ENCODE assay signal across 21 cellular contexts in the genomic region with DNA sequence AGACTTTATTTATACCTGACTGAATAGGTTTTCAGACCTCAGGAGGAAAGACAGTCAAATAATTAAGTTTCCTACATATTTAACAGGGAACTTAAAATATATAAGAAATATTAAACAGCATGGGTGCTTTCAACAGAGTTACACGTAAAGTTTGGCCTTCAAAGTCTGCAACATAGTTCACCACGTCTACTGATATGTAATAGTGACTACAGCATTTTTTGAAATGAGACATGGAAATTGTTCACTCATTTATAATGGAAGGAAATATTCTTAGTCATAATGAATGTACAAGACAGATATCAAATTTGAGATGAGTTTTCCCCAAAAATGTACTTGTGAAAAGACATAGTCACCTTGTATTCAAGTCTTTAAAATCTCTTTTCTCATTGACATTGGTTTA. TPM values are rescaled to one million over a fixed set of nuclear protein-coding genes. Genes with fewer than 3 reads are reported as not detected.
A peak's percentile ranks its signal among the peaks of the same experiment; 100 is the strongest.
DNase-seq lines count a peak whose midpoint lies in the region; ATAC-seq, FAIRE-seq and TF ChIP-seq lines count a peak whose summit lies in the region.
"Had no signal": no experiment of that assay in that cellular context is flagged by ENCODE, and none has a peak within 500 bp of the region (broad histone marks: within the 10 kb centered on the region; RNA-seq: fewer than 3 reads in every experiment).

No MANE protein-coding gene starts in this region.

- no CpG with 5 or more reads among the region's 2 CpGs for WGBS in IMR-90 (ENCODE audit: extremely low coverage in 2 of 2, insufficient read length in 1 of 2), 2 experiments
- WGBS in small intestine, 3 donors, result 92 to 99% (median 94%) methylated on average over 2 of the region's 2 CpGs
- 95% methylated on average over 2 of the region's 2 CpGs for WGBS in right cardiac atrium

- no peak overlapping the region for H3K4me3 ChIP-seq in IMR-90 (ENCODE audit: insufficient read depth, low read depth, low read length)
- no peak overlapping the region for H3K4me3 ChIP-seq in fibroblast of pulmonary artery (replicated peaks; ENCODE audit: low read depth, low read length)
- no peak overlapping the region for H3K4me3 ChIP-seq in small intestine (ENCODE audit: low read depth in 1 of 2, low read length in 2 of 2)
- no peak overlapping the region for H3K4me3 ChIP-seq in right cardiac atrium (ENCODE audit: low read length)
- H3K4me3 ChIP-seq: A549, GM23338 had no signal

- dilution Hi-C loops in IMR-90 (cut with HindIII; ENCODE audit: low sequenced_read_pairs, unreplicated experiment), result no loop called here

- H3K4me1 ChIP-seq in IMR-90 (ENCODE audit: control insufficient read depth, insufficient read depth, low read length), result peaks cover 7% of the 10 kb centered on the region
- no peaks in the 10 kb centered on the region for H3K4me1 ChIP-seq in small intestine (ENCODE audit: control insufficient read depth in 2 of 2, insufficient read depth in 1 of 2, low read depth in 1 of 2, low read length in 1 of 2)
- no peaks in the 10 kb centered on the region for H3K4me1 ChIP-seq in right cardiac atrium (ENCODE audit: control insufficient read depth, insufficient read depth, low read length)
- H3K4me1 ChIP-seq: A549, BE2C had no signal

- no peaks in the 10 kb centered on the region for H3K9me1 ChIP-seq in IMR-90 (ENCODE audit: insufficient read depth, low read length)

- no peak for TF ChIP-seq CTCF in IMR-90 (conservative IDR thresholded peaks at IDR 0.05; ENCODE audit: low read depth, low read length)
- no peak for TF ChIP-seq CTCF in fibroblast of pulmonary artery (IDR thresholded peaks at IDR 0.05; ENCODE audit: low read length, missing control alignments)
- TF ChIP-seq CTCF in natural killer cell (IDR thresholded peaks at IDR 0.05), result no peak

- no peak for TF ChIP-seq POLR2A in IMR-90 (IDR thresholded peaks at IDR 0.05; ENCODE audit: low read depth, low read length)

- H2AK9ac ChIP-seq in IMR-90 (replicated peaks; ENCODE audit: low read depth, low read length, poor library complexity), result no peak overlapping the region

- H3K4ac ChIP-seq in IMR-90 (ENCODE audit: low read depth, low read length), result no peak overlapping the region

- no peak overlapping the region for H3K4me3 Mint-ChIP-seq in natural killer cell
- H3K4me3 Mint-ChIP-seq: CD4-positive, alpha-beta memory T cell; GM23338 had no signal

- POLR2A ChIA-PET in IMR-90 (lab: Charles Lee; ENCODE audit: unreplicated experiment), result interaction anchor here (0.6 kb wide), 1 partner anchor 320 kb away, joined by 3 read pairs; no protein-coding TSS in a partner anchor

- H2AK5ac ChIP-seq in IMR-90 (ENCODE audit: low read depth, low read length), result no peak overlapping the region

- in situ Hi-C loops in IMR-90 (cut with MboI; ENCODE audit: low sequenced_read_pairs), result no loop called here

- H4K91ac ChIP-seq in IMR-90 (ENCODE audit: insufficient read depth, low read depth, low read length), result no peak overlapping the region

- no peak overlapping the region for H3K18ac ChIP-seq in IMR-90 (ENCODE audit: low read depth, low read length)

- ATAC-seq in IMR-90 (ENCODE audit: low read depth) (no peak), natural killer cell (no peak), right cardiac atrium (no peak), GM19351 (IDR thresholded peaks at IDR 0.05; ENCODE audit: unreplicated experiment) (no peak)
- ATAC-seq: A549, GM23338, HepG2 had no signal

- H3K4me1 Mint-ChIP-seq in natural killer cell, result peaks cover 34 to 44% of the 10 kb centered on the region in 2 donors

- H4K8ac ChIP-seq in IMR-90 (ENCODE audit: low read depth in 2 of 2, low read length in 2 of 2), result no peak overlapping the region

- H3K36me3 ChIP-seq in IMR-90 (ENCODE audit: control insufficient read depth, insufficient read depth, low read length) (peaks cover 4% of the 10 kb centered on the region), small intestine (ENCODE audit: control insufficient read depth in 2 of 2, insufficient read depth in 2 of 2, low read length in 2 of 2) (no peaks in the 10 kb centered on the region)

- no peak overlapping the region for H2AFZ ChIP-seq in IMR-90 (replicated peaks; ENCODE audit: low read length, poor library complexity)
- H2AFZ ChIP-seq: GM23338 had no signal

- H4K20me1 ChIP-seq in IMR-90 (ENCODE audit: insufficient read depth, low read length), result peaks cover 11% of the 10 kb centered on the region; the same call in 1 of the 2 replicates

- no peak overlapping the region for H3K23ac ChIP-seq in IMR-90 (ENCODE audit: low read depth, low read length)

- no peak overlapping the region for H3K14ac ChIP-seq in IMR-90 (replicated peaks; ENCODE audit: low read depth, low read length)

- FAIRE-seq in GM19239 (lab: Jason Lieb, UNC) (peak; percentile 28), small intestine (lab: Jason Lieb, UNC) (peak; percentile 26)
- FAIRE-seq: A549, D721Med, HepG2, HTR-8/SVneo had no signal

- H3K9me3 Mint-ChIP-seq in natural killer cell, result no peaks in the 10 kb centered on the region

- no peak overlapping the region for H3K56ac ChIP-seq in IMR-90 (ENCODE audit: extremely low read depth, insufficient read depth, low read length)

- H4K5ac ChIP-seq in IMR-90 (ENCODE audit: low read depth, low read length), result no peak overlapping the region

- H2BK20ac ChIP-seq in IMR-90 (ENCODE audit: low read depth, low read length), result no peak overlapping the region

- CTCF ChIA-PET in IMR-90 (lab: Yijun Ruan, JAX), result no interaction called here

- H3K27me3 ChIP-seq in IMR-90 (ENCODE audit: control insufficient read depth, insufficient read depth, low read length) (no peaks in the 10 kb centered on the region), small intestine (ENCODE audit: control insufficient read depth in 2 of 2, insufficient read depth in 2 of 2, low read length in 2 of 2) (no peaks in the 10 kb centered on the region), right cardiac atrium (ENCODE audit: control insufficient read depth, insufficient read depth) (no peaks in the 10 kb centered on the region)
- H3K27me3 ChIP-seq: BE2C had no signal

- TF ChIP-seq RAD21 in IMR-90 (IDR thresholded peaks at IDR 0.05; ENCODE audit: low read length), result no peak

- no peak overlapping the region for H3K9ac ChIP-seq in IMR-90 (ENCODE audit: low read depth, low read length)

- H3K79me1 ChIP-seq in IMR-90 (ENCODE audit: low read depth in 1 of 2, low read length in 2 of 2), result peaks cover 10 to 28% of the 10 kb centered on the region in 2 experiments; a peak in 3 of 4 replicates

- no peak overlapping the region for H2BK120ac ChIP-seq in IMR-90 (ENCODE audit: low read depth, low read length)

- no peak overlapping the region for H2BK5ac ChIP-seq in IMR-90 (ENCODE audit: low read depth, low read length, poor library complexity, severe bottlenecking)

- 0 out of 2 replicates have a peak, but pooled peaks cover 2% of the 10 kb centered on the region for H3K9me3 ChIP-seq in IMR-90 (ENCODE audit: control insufficient read depth, insufficient read depth, low read length)
- H3K9me3 ChIP-seq in small intestine (ENCODE audit: control insufficient read depth, low read depth), result no peaks in the 10 kb centered on the region
- no peaks in the 10 kb centered on the region for H3K9me3 ChIP-seq in right cardiac atrium (ENCODE audit: control insufficient read depth, low read length)
- H3K9me3 ChIP-seq: A549, BE2C had no signal

- no peak overlapping the region for H3K27ac ChIP-seq in IMR-90 (ENCODE audit: insufficient read depth, low read length)
- H3K27ac ChIP-seq in small intestine (ENCODE audit: low read depth in 1 of 2, low read length in 1 of 2), result no peak overlapping the region
- H3K27ac ChIP-seq in right cardiac atrium (ENCODE audit: low read length), result no peak overlapping the region
- H3K27ac ChIP-seq: A549, C4-2B had no signal

- intact Hi-C loops in IMR-90 (cut with micrococcal nuclease), result no loop called here
- intact Hi-C loops in natural killer cell (cut with micrococcal nuclease), result loop anchor here (5.0 kb wide), 2 partner anchors 33 to 67 kb away; a partner anchor contains a TSS
- intact Hi-C loops in right cardiac atrium (cut with DNase I), result no loop called here

- DNase-seq in GM19239 (ENCODE audit: insufficient read length, low spot score) (no peak), IMR-90 (peak; percentile 3), fibroblast of pulmonary artery (ENCODE audit: low read depth) (peak; percentile 12), small intestine (no peak), natural killer cell (no peak), right cardiac atrium (no peak)
- DNase-seq: BE2C; CD4-positive, alpha-beta memory T cell; COR-L47; DMS153; DMS79 treated with DMSO at 0.1 percent for 48 hours; EL; GDM1; H7 had no signal

- H3K36me3 Mint-ChIP-seq in natural killer cell, result no peaks in the 10 kb centered on the region

- no peak overlapping the region for H2BK15ac ChIP-seq in IMR-90 (ENCODE audit: low read depth, low read length)

- no peak overlapping the region for H3K27ac Mint-ChIP-seq in natural killer cell
- H3K27ac Mint-ChIP-seq: CD4-positive, alpha-beta memory T cell; GM23338 had no signal

- H3K27me3 Mint-ChIP-seq in natural killer cell (ENCODE audit: low read depth in 2 of 2), result no peaks in the 10 kb centered on the region
- H3K27me3 Mint-ChIP-seq: CD4-positive, alpha-beta memory T cell had no signal

- no peak overlapping the region for H3K4me2 ChIP-seq in IMR-90 (ENCODE audit: low read depth, low read length)
- H3K4me2 ChIP-seq: A549, GM23338 had no signal

- BruUV-seq in IMR-90 (replicated peaks; lab: Mats Ljungman, UMichigan), result no TSS peak

TF ChIP-seq in IMR-90, 13 proteins besides CTCF, POLR2A, EP300 and RAD21 (continues in another document):
- TF ChIP-seq MAFK (IDR thresholded peaks at IDR 0.05; ENCODE audit: low read depth, low read length) (no peak), NFE2L2 (IDR thresholded peaks at IDR 0.05; ENCODE audit: low read depth, low read length) (no peak), MXI1 (IDR thresholded peaks at IDR 0.05; ENCODE audit: borderline replicate concordance, low read depth, low read length) (no peak), SMC3 (IDR thresholded peaks at IDR 0.05; ENCODE audit: low read depth, low read length) (no peak)
- TF ChIP-seq, protein P1, sequence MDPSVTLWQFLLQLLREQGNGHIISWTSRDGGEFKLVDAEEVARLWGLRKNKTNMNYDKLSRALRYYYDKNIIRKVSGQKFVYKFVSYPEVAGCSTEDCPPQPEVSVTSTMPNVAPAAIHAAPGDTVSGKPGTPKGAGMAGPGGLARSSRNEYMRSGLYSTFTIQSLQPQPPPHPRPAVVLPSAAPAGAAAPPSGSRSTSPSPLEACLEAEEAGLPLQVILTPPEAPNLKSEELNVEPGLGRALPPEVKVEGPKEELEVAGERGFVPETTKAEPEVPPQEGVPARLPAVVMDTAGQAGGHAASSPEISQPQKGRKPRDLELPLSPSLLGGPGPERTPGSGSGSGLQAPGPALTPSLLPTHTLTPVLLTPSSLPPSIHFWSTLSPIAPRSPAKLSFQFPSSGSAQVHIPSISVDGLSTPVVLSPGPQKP (IDR thresholded peaks at IDR 0.05; ENCODE audit: borderline replicate concordance, low read depth, low read length), result no peak

RNA-seq across cellular contexts. Expression of a gene that starts 56.7 kb away (rescaled TPM):
- total RNA-seq in IMR-90 (2012; rRNA removed), result 0.90 and 1.4 TPM in 2 replicates
- polyA plus RNA-seq in IMR-90 (2012; rRNA removed), result 1.1 TPM in 2 replicates
- polyA plus RNA-seq in IMR-90 (2012; cell fraction: cytosol; rRNA removed), result 0.51 and 0.73 TPM in 2 replicates
- 0.33 and 0.49 TPM in 2 replicates for polyA plus RNA-seq in IMR-90 (2012; cell fraction: nucleus; rRNA removed; ENCODE audit: low replicate concordance)
- polyA plus RNA-seq in small intestine, result 1 to 10 TPM in 1 of 3 donors, under 1 TPM in 2; 0.22 to 2.8 (median 0.81) TPM
- total RNA-seq in natural killer cell, result under 1 TPM in 1 of 3 donors, not detected in 2; 0.43 TPM
- 1 to 10 TPM; 2.4 to 4.5 (median 3.2) TPM for total RNA-seq in right cardiac atrium
- polyA plus RNA-seq in right cardiac atrium, result 3.6 TPM

Comparison
In these comparisons a context has a peak if more than half of its experiments do, and no peak if none do; other contexts are left out.
1. DNase-seq: peak in IMR-90 (single experiment) and fibroblast of pulmonary artery (single experiment); none in GM19239 (single experiment), small intestine (single experiment), natural killer cell (single experiment) and right cardiac atrium (0 of 3).